ENCODE assay signal across 36 cellular contexts in genomic region chr17:72208832-72209231, GRCh38.
"Had no signal": no experiment of that assay in that cellular context is flagged by ENCODE, and none has a peak within 500 bp of the region (broad histone marks: within the 10 kb centered on the region; RNA-seq: fewer than 3 reads in every experiment).

No MANE protein-coding gene starts in this region.

- DNase-seq: Karpas-422, Kasumi-1, MG63, MM.1S, MV-4-11, NCI-H1048, NCI-H1092, NCI-H1092 treated with DMSO at 0.1 percent for 48 hours, NCI-H1105, NCI-H1105 treated with DMSO at 0.1 percent for 48 hours, NCI-H1417, NCI-H1417 treated with DMSO at 0.1 percent for 48 hours, NCI-H1436, NCI-H1436 treated with DMSO at 0.1 percent for 48 hours, NCI-H146, NCI-H1694, NCI-H1694 treated with DMSO at 0.1 percent for 48 hours, NCI-H187, NCI-H187 treated with DMSO at 0.1 percent for 48 hours, NCI-H1930, NCI-H2029, NCI-H2029 treated with DMSO at 0.1 percent for 48 hours, NCI-H2081, NCI-H2081 treated with DMSO at 0.1 percent for 48 hours, NCI-H2107, NCI-H2171, NCI-H2171 treated with DMSO at 0.1 percent for 48 hours, NCI-H2227 treated with DMSO at 0.1 percent for 48 hours, NCI-H226, NCI-H345, NCI-H446, NCI-H446 treated with DMSO at 0.1 percent for 48 hours, NCI-H510A, NCI-H510A treated with DMSO at 0.1 percent for 48 hours, NCI-H524, NCI-H524 treated with DMSO at 0.1 percent for 48 hours had no signal

- H3K9me3 ChIP-seq: MG63 had no signal

- H3K36me3 ChIP-seq: MG63 had no signal

- H3K4me3 ChIP-seq: MG63 had no signal
